8 cellular contexts compared by ENCODE assay signal in genomic region chr19:12791345-12792047, GRCh38. TPM values are rescaled to one million over a fixed set of nuclear protein-coding genes. Genes with fewer than 3 reads are reported as not detected.
A peak's percentile ranks its signal among the peaks of the same experiment; 100 is the strongest.
DNase-seq lines count a peak whose midpoint lies in the region; ATAC-seq and TF ChIP-seq lines count a peak whose summit lies in the region.

TSS of gene JUNB (plus strand) at chr19:12791486. CDS start at chr19:12791772, 286 bp downstream.

- peak; percentile 31 for ATAC-seq in GM21360 (IDR thresholded peaks at IDR 0.05; ENCODE audit: unreplicated experiment)

- H3K27me3 ChIP-seq in Peyer's patch, result no peaks in the 10 kb centered on the region
- H3K27me3 ChIP-seq in esophagus (ENCODE audit: control insufficient read depth in 1 of 2, insufficient read depth in 2 of 2, low read length in 2 of 2), result no peaks in the 10 kb centered on the region
- no peaks in the 10 kb centered on the region for H3K27me3 ChIP-seq in muscle layer of colon (ENCODE audit: control insufficient read depth in 1 of 2, insufficient read depth in 2 of 2, low read length in 2 of 2)

- TF ChIP-seq CTCF in Peyer's patch (IDR thresholded peaks at IDR 0.05), result peak in 2 of 6 experiments; percentile 30 to 32

- peak within 1 kb of the TSS; percentile 97 to 100 (median 100) for H3K27ac ChIP-seq in Peyer's patch
- peak within 1 kb of the TSS; percentile 100 for H3K27ac ChIP-seq in esophagus (ENCODE audit: low read depth in 2 of 2, low read length in 1 of 2)
- H3K27ac ChIP-seq in muscle layer of colon (ENCODE audit: low read depth, low read length), result peak within 1 kb of the TSS; percentile 99

- peak; percentile 100 for TF ChIP-seq POLR2A in Peyer's patch (IDR thresholded peaks at IDR 0.05)

- peak; percentile 96 for DNase-seq in COLO668 (lab: John Stamatoyannopoulos, UW; ENCODE audit: unreplicated experiment)
- DNase-seq in KG1 (lab: John Stamatoyannopoulos, UW), result peak; percentile 78
- peak; percentile 97 to 99 (median 99) for DNase-seq in Peyer's patch
- peak; percentile 95 to 98 for DNase-seq in activated T-cell treated with anti-CD3 and anti-CD28 coated beads, Interleukin-2, amount 50 U/mL, for 48 hours
- peak; percentile 95 to 96 for DNase-seq in stimulated activated CD8-positive, alpha-beta memory T cell treated with anti-CD3 and anti-CD28 coated beads, Interleukin-7, amount 100 ng/mL, for 1 hour (ENCODE audit: low read depth in 2 of 2)

- H3K9me3 ChIP-seq in Peyer's patch, result no peaks in the 10 kb centered on the region
- no peaks in the 10 kb centered on the region for H3K9me3 ChIP-seq in esophagus (ENCODE audit: control insufficient read depth in 2 of 2, insufficient read depth in 1 of 2, low read depth in 1 of 2, low read length in 1 of 2)
- no peaks in the 10 kb centered on the region for H3K9me3 ChIP-seq in muscle layer of colon (ENCODE audit: low read length)

- peak within 1 kb of the TSS; percentile 99 for H3K9ac ChIP-seq in muscle layer of colon (ENCODE audit: low read length)

- no peaks in the 10 kb centered on the region for H3K36me3 ChIP-seq in Peyer's patch
- H3K36me3 ChIP-seq in esophagus (ENCODE audit: control insufficient read depth in 2 of 2, insufficient read depth in 2 of 2, low read length in 1 of 2), result peaks cover 0 to 4% of the 10 kb centered on the region in 2 donors
- H3K36me3 ChIP-seq in muscle layer of colon (ENCODE audit: insufficient read depth, low read length), result no peaks in the 10 kb centered on the region

- H3K4me1 ChIP-seq in Peyer's patch (peaks cover 11 to 48% (median 24%) of the 10 kb centered on the region in 4 donors), esophagus (ENCODE audit: control insufficient read depth in 2 of 2, insufficient read depth in 2 of 2, low read length in 1 of 2) (peaks cover 0 to 3% of the 10 kb centered on the region in 2 donors), muscle layer of colon (ENCODE audit: insufficient read depth, low read length) (peaks cover 36% of the 10 kb centered on the region)

- WGBS in esophagus, 2 donors, result 0 to 1% methylated on average over 60 to 73 of the region's 73 CpGs

- H3K4me3 ChIP-seq in Peyer's patch, result peak within 1 kb of the TSS; percentile 82 to 92 (median 84)
- peak within 1 kb of the TSS; percentile 96 to 99 for H3K4me3 ChIP-seq in esophagus (ENCODE audit: low read depth in 1 of 2, low read length in 2 of 2)
- H3K4me3 ChIP-seq in muscle layer of colon (ENCODE audit: low read depth in 1 of 2, low read length in 2 of 2), result peak within 1 kb of the TSS; percentile 82 to 90

RNA-seq across cellular contexts. Expression of gene JUNB, which starts in this region (rescaled TPM):
- 100 to 1,000 TPM; 111 to 324 (median 152) TPM for total RNA-seq in Peyer's patch
- polyA plus RNA-seq in esophagus, result 100 to 1,000 TPM; 175 to 339 TPM

Comparison
In these comparisons a context has a peak if more than half of its experiments do, and no peak if none do; other contexts are left out.
1. Peak in every context shown above with its lines: DNase-seq, ATAC-seq, H3K4me3 ChIP-seq and H3K27ac ChIP-seq.